Comparison of ENCODE assay signal across 8 cellular contexts in the genomic region with DNA sequence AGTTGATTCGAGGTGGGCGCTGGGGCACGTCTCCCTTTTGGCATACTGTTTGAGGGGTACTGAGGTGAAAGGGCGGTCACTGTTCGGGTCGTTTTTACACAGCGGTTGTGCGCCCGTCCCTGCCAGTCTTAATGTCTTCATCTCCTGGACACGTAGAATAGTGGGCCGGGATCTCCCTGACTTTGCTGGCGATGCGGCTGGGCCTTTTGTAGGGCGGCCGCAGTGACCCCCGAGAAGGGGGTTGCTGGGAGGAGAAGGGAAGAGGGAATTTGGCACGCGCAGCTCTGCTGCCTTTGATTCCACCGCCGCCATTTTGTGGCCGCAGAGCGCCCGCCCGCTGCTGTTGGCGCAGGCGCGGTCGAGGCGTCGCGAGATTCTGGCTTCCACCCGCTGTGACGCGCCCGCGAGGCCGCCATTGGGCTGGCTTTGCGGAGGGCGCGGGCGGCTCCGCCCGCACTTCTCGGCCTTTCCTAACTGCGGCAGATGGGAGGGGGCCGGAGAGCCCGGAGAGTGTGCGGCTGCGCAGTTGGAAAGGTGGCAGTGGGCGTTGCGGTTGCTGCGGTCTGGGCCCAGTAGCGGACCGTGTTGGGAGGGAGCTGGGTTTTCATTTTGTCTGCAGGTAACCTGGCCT. TPM values are rescaled to one million over a fixed set of nuclear protein-coding genes. Genes with fewer than 3 reads are reported as not detected.
A peak's percentile ranks its signal among the peaks of the same experiment; 100 is the strongest.
DNase-seq lines count a peak whose midpoint lies in the region; ATAC-seq and TF ChIP-seq lines count a peak whose summit lies in the region.

No MANE protein-coding gene starts in this region.

- ATAC-seq in GM19324 (IDR thresholded peaks at IDR 0.05; ENCODE audit: low FRiP score, unreplicated experiment): peak; percentile 82
- ATAC-seq in HG03457 (IDR thresholded peaks at IDR 0.05; ENCODE audit: unreplicated experiment): peak; percentile 53

- DNase-seq in Ammon's horn (ENCODE audit: low spot score): peak; percentile 89
- peak; percentile 93 to 98 for DNase-seq in NCI-H524 (lab: John Stamatoyannopoulos, UW)
- DNase-seq in activated CD4-positive, alpha-beta T cell treated with anti-CD3 and anti-CD28 coated beads, Interleukin-2, amount 10 ng/mL, durations not matched to agents 24 days and 14 days: peak; percentile 97
- peak; percentile 94 for DNase-seq in coronary artery (ENCODE audit: low spot score)
- peak; percentile 98 for DNase-seq in left kidney (ENCODE audit: low read depth, low spot score)
- peak; percentile 84 to 88 for DNase-seq in stimulated activated CD4-positive, alpha-beta T cell treated with anti-CD3 and anti-CD28 coated beads, Interleukin-1b, Interleukin-23, amount 100 ng/mL, for 4 hours (ENCODE audit: low read depth in 2 of 2)

- H3K4me1 Mint-ChIP-seq in activated CD4-positive, alpha-beta T cell treated with anti-CD3 and anti-CD28 coated beads, Interleukin-2, amount 10 ng/mL, durations not matched to agents 24 days and 14 days: peaks cover 58% of the 10 kb centered on the region

- peaks cover 53% of the 10 kb centered on the region for H3K36me3 Mint-ChIP-seq in activated CD4-positive, alpha-beta T cell treated with anti-CD3 and anti-CD28 coated beads, Interleukin-2, amount 10 ng/mL, durations not matched to agents 24 days and 14 days (ENCODE audit: low read depth)

- H3K27me3 Mint-ChIP-seq in activated CD4-positive, alpha-beta T cell treated with anti-CD3 and anti-CD28 coated beads, Interleukin-2, amount 10 ng/mL, durations not matched to agents 24 days and 14 days: peaks cover 5% of the 10 kb centered on the region

- peak overlapping the region; percentile 100 for H3K27ac Mint-ChIP-seq in activated CD4-positive, alpha-beta T cell treated with anti-CD3 and anti-CD28 coated beads, Interleukin-2, amount 10 ng/mL, durations not matched to agents 24 days and 14 days

- no peaks in the 10 kb centered on the region for H3K9me3 Mint-ChIP-seq in activated CD4-positive, alpha-beta T cell treated with anti-CD3 and anti-CD28 coated beads, Interleukin-2, amount 10 ng/mL, durations not matched to agents 24 days and 14 days

- intact Hi-C loops in activated CD4-positive, alpha-beta T cell treated with anti-CD3 and anti-CD28 coated beads, Interleukin-2, amount 10 ng/mL, durations not matched to agents 24 days and 14 days (cut with micrococcal nuclease): loop anchor here (1.0 to 5.0 kb wide), 6 partner anchors 40 to 615 kb away; a partner anchor contains a TSS

- TF ChIP-seq CTCF in coronary artery (IDR thresholded peaks at IDR 0.05): no peak

- H3K4me3 Mint-ChIP-seq in activated CD4-positive, alpha-beta T cell treated with anti-CD3 and anti-CD28 coated beads, Interleukin-2, amount 10 ng/mL, durations not matched to agents 24 days and 14 days: peak overlapping the region; percentile 99

- H3K4me3 ChIP-seq in coronary artery: peak overlapping the region; percentile 89

- H3K27ac ChIP-seq in coronary artery: peak overlapping the region; percentile 98 to 100

RNA-seq across cellular contexts. Expression of a gene that starts 0.5 kb away (rescaled TPM):
- 319 and 322 TPM in 2 replicates for total RNA-seq in activated CD4-positive, alpha-beta T cell treated with anti-CD3 and anti-CD28 coated beads, Interleukin-2, amount 10 ng/mL, durations not matched to agents 24 days and 14 days

RNA-seq across cellular contexts. Expression of a gene that starts 29.6 kb away (rescaled TPM):
- not detected in 2 replicates for total RNA-seq in activated CD4-positive, alpha-beta T cell treated with anti-CD3 and anti-CD28 coated beads, Interleukin-2, amount 10 ng/mL, durations not matched to agents 24 days and 14 days

Comparison
In these comparisons a context has a peak if more than half of its experiments do, and no peak if none do; other contexts are left out.
1. Peak in every context shown above with its lines: DNase-seq, ATAC-seq, H3K4me3 ChIP-seq and H3K27ac ChIP-seq.